19 cellular contexts compared by ENCODE assay signal in the genomic region with DNA sequence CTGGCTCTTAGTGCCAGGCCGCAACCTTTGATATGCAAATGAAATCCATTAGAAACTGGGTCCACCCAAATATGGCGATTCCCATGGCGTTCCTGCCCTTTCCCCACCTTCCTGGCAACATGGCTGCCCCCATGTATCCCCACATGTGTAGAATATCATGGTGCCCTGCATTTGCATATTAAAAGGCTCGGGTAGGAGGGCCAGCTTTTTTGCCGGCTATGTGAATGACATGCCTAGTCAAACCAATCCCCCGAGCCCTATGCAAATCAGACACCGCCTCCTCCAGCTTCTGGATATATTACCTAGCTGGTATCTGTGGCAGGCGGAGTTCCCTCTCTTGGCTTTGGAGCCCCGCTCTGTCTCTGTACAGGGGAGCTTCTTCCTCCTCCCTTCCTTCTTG. TPM values are rescaled to one million over a fixed set of nuclear protein-coding genes. Genes with fewer than 3 reads are reported as not detected.
A peak's percentile ranks its signal among the peaks of the same experiment; 100 is the strongest.
DNase-seq lines count a peak whose midpoint lies in the region; TF ChIP-seq lines count a peak whose summit lies in the region.
"Had no signal": no experiment of that assay in that cellular context is flagged by ENCODE, and none has a peak within 500 bp of the region (broad histone marks: within the 10 kb centered on the region; RNA-seq: fewer than 3 reads in every experiment).

No MANE protein-coding gene starts in this region.

- no peaks in the 10 kb centered on the region for H3K9me3 ChIP-seq in endodermal cell (ENCODE audit: control insufficient read depth, low read length)
- H3K9me3 ChIP-seq in effector memory CD4-positive, alpha-beta T cell (ENCODE audit: control insufficient read depth, low read length), result no peaks in the 10 kb centered on the region
- H3K9me3 ChIP-seq: testis had no signal

- H3K4me3 Mint-ChIP-seq in endodermal cell, result no peak overlapping the region
- H3K4me3 Mint-ChIP-seq: activated naive CD8-positive, alpha-beta T cell treated with anti-CD3 and anti-CD28 coated beads, Interleukin-2, amount 10 ng/mL, durations not matched to agents 7 days and 5 days had no signal

- TF ChIP-seq CTCF in endodermal cell (conservative IDR thresholded peaks at IDR 0.05), result no peak

- peak overlapping the region; percentile 62 for H3K27ac Mint-ChIP-seq in endodermal cell
- H3K27ac Mint-ChIP-seq: activated naive CD8-positive, alpha-beta T cell treated with anti-CD3 and anti-CD28 coated beads, Interleukin-2, amount 10 ng/mL, durations not matched to agents 7 days and 5 days; progenitor cell of endocrine pancreas had no signal

- H3K4me1 Mint-ChIP-seq in endodermal cell, result peaks cover 6% of the 10 kb centered on the region

- H3K36me3 ChIP-seq in H7 (replicated peaks; ENCODE audit: control insufficient read depth, insufficient read depth, low read length) (peaks cover 29% of the 10 kb centered on the region), endodermal cell (ENCODE audit: control insufficient read depth, insufficient read depth, low read length) (peaks cover 76% of the 10 kb centered on the region)
- H3K36me3 ChIP-seq in effector memory CD4-positive, alpha-beta T cell (ENCODE audit: control insufficient read depth, insufficient read depth, low read length), result peaks cover 58% of the 10 kb centered on the region

- H3K36me3 Mint-ChIP-seq in endodermal cell (ENCODE audit: low read depth), result peaks cover 52% of the 10 kb centered on the region

- no peak overlapping the region for H3K27ac ChIP-seq in endodermal cell (ENCODE audit: low read depth, low read length)
- H3K27ac ChIP-seq in effector memory CD4-positive, alpha-beta T cell (ENCODE audit: insufficient read depth, low read length, poor library complexity, severe bottlenecking), result no peak overlapping the region
- H3K27ac ChIP-seq: KMS-11, testis had no signal

- no peaks in the 10 kb centered on the region for H3K27me3 ChIP-seq in H7 (ENCODE audit: control insufficient read depth, insufficient read depth, low read length)
- no peaks in the 10 kb centered on the region for H3K27me3 ChIP-seq in endodermal cell (ENCODE audit: control insufficient read depth, insufficient read depth, low read length, poor library complexity, severe bottlenecking)
- H3K27me3 ChIP-seq in effector memory CD4-positive, alpha-beta T cell (replicated peaks; ENCODE audit: control insufficient read depth, insufficient read depth, low read length, poor library complexity, severe bottlenecking), result no peaks in the 10 kb centered on the region
- H3K27me3 ChIP-seq: dorsolateral prefrontal cortex, testis had no signal

- 41 to 54% methylated on average over 9 of the region's 9 CpGs for WGBS in endodermal cell (ENCODE audit: insufficient coverage in 1 of 2, insufficient read length in 1 of 2), 2 experiments

- no peak overlapping the region for H3K4me3 ChIP-seq in H7 (ENCODE audit: insufficient read depth, low read depth, low read length)
- H3K4me3 ChIP-seq in endodermal cell (ENCODE audit: low read length), result no peak overlapping the region
- no peak overlapping the region for H3K4me3 ChIP-seq in effector memory CD4-positive, alpha-beta T cell (ENCODE audit: insufficient read depth, low read depth, low read length, poor library complexity, severe bottlenecking)
- H3K4me3 ChIP-seq: dorsolateral prefrontal cortex, testis had no signal

- peak; percentile 78 for DNase-seq in H7
- DNase-seq in NCI-H226, result peak; percentile 90
- DNase-seq in endodermal cell, result peak; percentile 96
- peak; percentile 57 for DNase-seq in mesenteric fat pad (ENCODE audit: low spot score)
- no peak for DNase-seq in kidney tubule cell (ENCODE audit: low spot score)
- no peak for DNase-seq in central memory CD4-positive, alpha-beta T cell
- no peak for DNase-seq in effector memory CD4-positive, alpha-beta T cell
- no peak for DNase-seq in stimulated activated CD4-positive, alpha-beta T cell treated with anti-CD3 and anti-CD28 coated beads, Interleukin-4, amount 100 ng/mL, for 1 hour
- DNase-seq: activated CD4-positive, alpha-beta T cell treated with anti-CD3 and anti-CD28 coated beads, Interleukin-2, amount 50 U/mL, for 4 hours; activated naive CD8-positive, alpha-beta T cell treated with anti-CD3 and anti-CD28 coated beads, Interleukin-2, amount 10 ng/mL, durations not matched to agents 7 days and 5 days; activated T-cell treated with anti-CD3 and anti-CD28 coated beads, Interleukin-2, amount 50 U/mL, for 48 hours; Calu3; dorsolateral prefrontal cortex; NCI-H1436 treated with DMSO at 0.1 percent for 48 hours; NCI-H524; small intestine; testis had no signal

- H3K27me3 Mint-ChIP-seq in endodermal cell (ENCODE audit: insufficient read depth), result no peaks in the 10 kb centered on the region
- H3K27me3 Mint-ChIP-seq: activated naive CD8-positive, alpha-beta T cell treated with anti-CD3 and anti-CD28 coated beads, Interleukin-2, amount 10 ng/mL, durations not matched to agents 7 days and 5 days; progenitor cell of endocrine pancreas had no signal

- H3K9ac ChIP-seq in endodermal cell (ENCODE audit: extremely low read depth, low read length, poor library complexity, severe bottlenecking), result no peak overlapping the region
- H3K9ac ChIP-seq: KMS-11 had no signal

- no peaks in the 10 kb centered on the region for H3K9me3 Mint-ChIP-seq in endodermal cell

- H3K4me1 ChIP-seq in endodermal cell (ENCODE audit: control insufficient read depth, insufficient read depth, low read length), result no peaks in the 10 kb centered on the region
- no peaks in the 10 kb centered on the region for H3K4me1 ChIP-seq in effector memory CD4-positive, alpha-beta T cell (ENCODE audit: control insufficient read depth, insufficient read depth, low read length, poor library complexity, severe bottlenecking)

RNA-seq across cellular contexts. Expression of a gene that starts 18.3 kb away (rescaled TPM):
- total RNA-seq in H7 (2014; rRNA removed; shearing (Covaris generic)), result 177 and 188 TPM in 2 replicates
- total RNA-seq in endodermal cell, result 10 to 100 TPM; 84.2 to 98.8 TPM
- 103 TPM for polyA plus RNA-seq in endodermal cell (2013, experiment 1 of 2)
- polyA plus RNA-seq in endodermal cell (2013, experiment 2 of 2), result 84.0 TPM
- 38.0 TPM for total RNA-seq in mesenteric fat pad

RNA-seq across cellular contexts. Expression of a gene that starts 18.8 kb away (rescaled TPM):
- total RNA-seq in H7 (2014; rRNA removed; shearing (Covaris generic)), result 30.2 and 33.4 TPM in 2 replicates
- total RNA-seq in endodermal cell (10 to 100 TPM; 19.1 to 19.3 TPM), mesenteric fat pad (19.9 TPM)
- 11.7 TPM for polyA plus RNA-seq in endodermal cell (2013, experiment 1 of 2)
- polyA plus RNA-seq in endodermal cell (2013, experiment 2 of 2), result 12.2 TPM

RNA-seq across cellular contexts. Expression of a gene that starts 34.0 kb away (rescaled TPM):
- total RNA-seq in H7 (2014; rRNA removed; shearing (Covaris generic)), result 36.0 and 47.6 TPM in 2 replicates
- total RNA-seq in endodermal cell, result 10 to 100 TPM; 44.5 to 53.6 TPM
- 39.3 TPM for polyA plus RNA-seq in endodermal cell (2013, experiment 1 of 2)
- 34.4 TPM for polyA plus RNA-seq in endodermal cell (2013, experiment 2 of 2)
- total RNA-seq in mesenteric fat pad, result 28.0 TPM

RNA-seq across cellular contexts. Expression of a gene that starts 34.1 kb away (rescaled TPM):
- total RNA-seq in H7 (2014; rRNA removed; shearing (Covaris generic)), result 71.8 and 84.5 TPM in 2 replicates
- 10 to 100 TPM; 48.9 to 55.6 TPM for total RNA-seq in endodermal cell
- 57.7 TPM for polyA plus RNA-seq in endodermal cell (2013, experiment 1 of 2)
- 54.7 TPM for polyA plus RNA-seq in endodermal cell (2013, experiment 2 of 2)
- 21.2 TPM for total RNA-seq in mesenteric fat pad

RNA-seq across cellular contexts. Expression of a gene that starts 53.9 kb away (rescaled TPM):
- 1,178 and 1,380 TPM in 2 replicates for total RNA-seq in H7 (2014; rRNA removed; shearing (Covaris generic))
- total RNA-seq in endodermal cell (100 to 1,000 TPM; 490 to 499 TPM), mesenteric fat pad (190 TPM)
- polyA plus RNA-seq in endodermal cell (2013, experiment 1 of 2), result 541 TPM
- 508 TPM for polyA plus RNA-seq in endodermal cell (2013, experiment 2 of 2)

Comparison
In these comparisons a context has a peak if more than half of its experiments do, and no peak if none do; other contexts are left out.
1. DNase-seq: peak in H7 (single experiment), NCI-H226 (single experiment), endodermal cell (single experiment) and mesenteric fat pad (single experiment); none in kidney tubule cell (single experiment), central memory CD4-positive, alpha-beta T cell (single experiment), effector memory CD4-positive, alpha-beta T cell (0 of 3) and stimulated activated CD4-positive, alpha-beta T cell treated with anti-CD3 and anti-CD28 coated beads, Interleukin-4, amount 100 ng/mL, for 1 hour (single experiment).